1 cellular context compared by ENCODE assay signal in the genomic region with DNA sequence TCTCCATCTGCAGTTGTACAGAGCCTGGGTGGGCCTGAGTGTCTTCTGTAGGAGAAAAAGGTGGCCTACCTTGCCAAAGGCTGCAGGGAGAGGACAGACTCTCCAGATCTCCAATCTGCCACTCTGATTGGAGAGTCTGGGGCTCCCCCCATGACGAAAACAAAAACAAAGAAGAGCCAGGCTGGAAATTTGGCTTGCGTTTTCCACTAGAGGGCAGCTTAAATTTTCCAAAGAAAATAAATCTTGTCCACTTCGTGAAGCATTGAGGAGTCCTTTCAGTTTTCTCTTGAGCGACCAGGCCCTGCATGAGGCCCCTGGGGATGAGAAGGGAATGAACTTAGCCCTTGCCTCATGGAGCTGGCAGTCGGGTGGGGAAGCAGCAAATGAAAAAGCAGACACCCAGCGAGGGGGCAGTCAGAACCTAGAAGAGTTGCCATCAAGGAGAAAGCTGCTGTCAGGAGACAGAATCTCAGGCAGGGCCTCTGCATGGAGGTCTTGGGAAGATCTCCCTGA.
TF ChIP-seq lines count a peak whose summit lies in the region.

No MANE protein-coding gene starts in this region.

TF ChIP-seq in HepG2, 621 proteins besides CTCF, POLR2A, EP300 and RAD21 (continued from another document and continues in another):
- no peak for TF ChIP-seq ZNF180 (CRISPR knock-in tag; IDR thresholded peaks at IDR 0.05; ENCODE audit: borderline replicate concordance, low read depth)
- no peak for TF ChIP-seq ZNF768 (CRISPR knock-in tag; IDR thresholded peaks at IDR 0.05)
- no peak for TF ChIP-seq MZF1 (CRISPR knock-in tag; IDR thresholded peaks at IDR 0.05; ENCODE audit: borderline replicate concordance)
- no peak for TF ChIP-seq ZNF362 (CRISPR knock-in tag; IDR thresholded peaks at IDR 0.05; ENCODE audit: borderline replicate concordance)
- TF ChIP-seq GATAD2A (CRISPR knock-in tag; IDR thresholded peaks at IDR 0.05): peak; percentile 50; the same call in 1 of the 2 replicates
- TF ChIP-seq ZNF891 (CRISPR knock-in tag; IDR thresholded peaks at IDR 0.05): peak; percentile 81; the same call in 1 of the 2 replicates
- TF ChIP-seq RFX5 (IDR thresholded peaks at IDR 0.05; ENCODE audit: low read depth, low read length): no peak
- no peak for TF ChIP-seq ZNF567 (CRISPR knock-in tag; IDR thresholded peaks at IDR 0.05; ENCODE audit: borderline replicate concordance)
- TF ChIP-seq SMARCC2 (IDR thresholded peaks at IDR 0.05): no peak
- no peak for TF ChIP-seq GTF2F1 (IDR thresholded peaks at IDR 0.05; ENCODE audit: low read length)
- TF ChIP-seq GATAD1 (CRISPR knock-in tag; IDR thresholded peaks at IDR 0.05): no peak
- TF ChIP-seq JARID2 (CRISPR knock-in tag; IDR thresholded peaks at IDR 0.05; ENCODE audit: insufficient replicate concordance): no peak
- no peak for TF ChIP-seq ZC3H4 (CRISPR knock-in tag; IDR thresholded peaks at IDR 0.05; ENCODE audit: borderline replicate concordance)
- TF ChIP-seq ZBTB40 (IDR thresholded peaks at IDR 0.05): no peak
- no peak for TF ChIP-seq ZBTB40 (CRISPR knock-in tag; IDR thresholded peaks at IDR 0.05)
- TF ChIP-seq NBN (conservative IDR thresholded peaks at IDR 0.05): no peak
- no peak for TF ChIP-seq MEIS1 (CRISPR knock-in tag; IDR thresholded peaks at IDR 0.05; ENCODE audit: borderline replicate concordance)
- TF ChIP-seq ZNF367 (CRISPR knock-in tag; IDR thresholded peaks at IDR 0.05; ENCODE audit: borderline replicate concordance): peak; percentile 38; the same call in 1 of the 2 replicates
- TF ChIP-seq ISL2 (CRISPR knock-in tag; IDR thresholded peaks at IDR 0.05): 0 out of 2 replicates have a peak, but pooled peaks have one; percentile 28
- TF ChIP-seq, protein P1, sequence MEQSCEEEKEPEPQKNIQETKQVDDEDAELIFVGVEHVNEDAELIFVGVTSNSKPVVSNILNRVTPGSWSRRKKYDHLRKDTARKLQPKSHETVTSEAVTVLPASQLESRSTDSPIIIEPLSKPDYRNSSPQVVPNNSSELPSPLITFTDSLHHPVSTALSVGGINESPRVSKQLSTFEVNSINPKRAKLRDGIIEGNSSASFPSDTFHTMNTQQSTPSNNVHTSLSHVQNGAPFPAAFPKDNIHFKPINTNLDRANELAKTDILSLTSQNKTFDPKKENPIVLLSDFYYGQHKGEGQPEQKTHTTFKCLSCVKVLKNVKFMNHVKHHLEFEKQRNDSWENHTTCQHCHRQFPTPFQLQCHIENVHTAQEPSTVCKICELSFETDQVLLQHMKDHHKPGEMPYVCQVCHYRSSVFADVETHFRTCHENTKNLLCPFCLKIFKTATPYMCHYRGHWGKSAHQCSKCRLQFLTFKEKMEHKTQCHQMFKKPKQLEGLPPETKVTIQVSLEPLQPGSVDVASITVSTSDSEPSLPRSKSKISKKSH (CRISPR knock-in tag; IDR thresholded peaks at IDR 0.05; ENCODE audit: borderline replicate concordance): peak; percentile 49; the same call in 1 of the 2 replicates
- TF ChIP-seq RBM39 (IDR thresholded peaks at IDR 0.05; ENCODE audit: low read depth, low read length, poor library complexity, severe bottlenecking): no peak
- TF ChIP-seq ZNF343 (CRISPR knock-in tag; IDR thresholded peaks at IDR 0.05): no peak
- TF ChIP-seq ATF1 (CRISPR knock-in tag; IDR thresholded peaks at IDR 0.05): 0 out of 2 replicates have a peak, but pooled peaks have one; percentile 9
- no peak for TF ChIP-seq NCOR1 (IDR thresholded peaks at IDR 0.05; ENCODE audit: borderline replicate concordance, low read length)
- TF ChIP-seq, protein P2, sequence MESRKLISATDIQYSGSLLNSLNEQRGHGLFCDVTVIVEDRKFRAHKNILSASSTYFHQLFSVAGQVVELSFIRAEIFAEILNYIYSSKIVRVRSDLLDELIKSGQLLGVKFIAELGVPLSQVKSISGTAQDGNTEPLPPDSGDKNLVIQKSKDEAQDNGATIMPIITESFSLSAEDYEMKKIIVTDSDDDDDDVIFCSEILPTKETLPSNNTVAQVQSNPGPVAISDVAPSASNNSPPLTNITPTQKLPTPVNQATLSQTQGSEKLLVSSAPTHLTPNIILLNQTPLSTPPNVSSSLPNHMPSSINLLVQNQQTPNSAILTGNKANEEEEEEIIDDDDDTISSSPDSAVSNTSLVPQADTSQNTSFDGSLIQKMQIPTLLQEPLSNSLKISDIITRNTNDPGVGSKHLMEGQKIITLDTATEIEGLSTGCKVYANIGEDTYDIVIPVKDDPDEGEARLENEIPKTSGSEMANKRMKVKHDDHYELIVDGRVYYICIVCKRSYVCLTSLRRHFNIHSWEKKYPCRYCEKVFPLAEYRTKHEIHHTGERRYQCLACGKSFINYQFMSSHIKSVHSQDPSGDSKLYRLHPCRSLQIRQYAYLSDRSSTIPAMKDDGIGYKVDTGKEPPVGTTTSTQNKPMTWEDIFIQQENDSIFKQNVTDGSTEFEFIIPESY (CRISPR knock-in tag; IDR thresholded peaks at IDR 0.05): no peak
- TF ChIP-seq, protein P3, sequence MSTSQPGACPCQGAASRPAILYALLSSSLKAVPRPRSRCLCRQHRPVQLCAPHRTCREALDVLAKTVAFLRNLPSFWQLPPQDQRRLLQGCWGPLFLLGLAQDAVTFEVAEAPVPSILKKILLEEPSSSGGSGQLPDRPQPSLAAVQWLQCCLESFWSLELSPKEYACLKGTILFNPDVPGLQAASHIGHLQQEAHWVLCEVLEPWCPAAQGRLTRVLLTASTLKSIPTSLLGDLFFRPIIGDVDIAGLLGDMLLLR (CRISPR knock-in tag; IDR thresholded peaks at IDR 0.05): no peak
- peak; percentile 23; the same call in 1 of the 2 replicates for TF ChIP-seq FOXK1 (CRISPR knock-in tag; IDR thresholded peaks at IDR 0.05; ENCODE audit: borderline replicate concordance, low read depth)
- no peak; the same call in 1 of the 2 replicates for TF ChIP-seq YEATS4 (CRISPR knock-in tag; IDR thresholded peaks at IDR 0.05; ENCODE audit: borderline replicate concordance)
- TF ChIP-seq PHF8 (CRISPR knock-in tag; IDR thresholded peaks at IDR 0.05): 0 out of 2 replicates have a peak, but pooled peaks have one; percentile 46
- TF ChIP-seq, protein P4, sequence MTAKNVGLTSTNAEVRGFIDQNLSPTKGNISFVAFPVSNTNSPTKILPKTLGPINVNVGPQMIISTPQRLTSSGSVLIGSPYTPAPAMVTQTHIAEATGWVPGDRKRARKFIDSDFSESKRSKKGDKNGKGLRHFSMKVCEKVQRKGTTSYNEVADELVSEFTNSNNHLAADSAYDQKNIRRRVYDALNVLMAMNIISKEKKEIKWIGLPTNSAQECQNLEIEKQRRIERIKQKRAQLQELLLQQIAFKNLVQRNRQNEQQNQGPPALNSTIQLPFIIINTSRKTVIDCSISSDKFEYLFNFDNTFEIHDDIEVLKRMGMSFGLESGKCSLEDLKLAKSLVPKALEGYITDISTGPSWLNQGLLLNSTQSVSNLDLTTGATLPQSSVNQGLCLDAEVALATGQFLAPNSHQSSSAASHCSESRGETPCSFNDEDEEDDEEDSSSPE (CRISPR knock-in tag; IDR thresholded peaks at IDR 0.05): no peak
- TF ChIP-seq ZNF788 (CRISPR knock-in tag; IDR thresholded peaks at IDR 0.05; ENCODE audit: borderline replicate concordance): no peak
- no peak for TF ChIP-seq ZNF317 (CRISPR knock-in tag; IDR thresholded peaks at IDR 0.05)
- TF ChIP-seq GLI4 (CRISPR knock-in tag; IDR thresholded peaks at IDR 0.05; ENCODE audit: borderline replicate concordance): no peak
- no peak for TF ChIP-seq EHMT2 (IDR thresholded peaks at IDR 0.05; ENCODE audit: borderline replicate concordance, low read depth, low read length)
- TF ChIP-seq, protein P5, sequence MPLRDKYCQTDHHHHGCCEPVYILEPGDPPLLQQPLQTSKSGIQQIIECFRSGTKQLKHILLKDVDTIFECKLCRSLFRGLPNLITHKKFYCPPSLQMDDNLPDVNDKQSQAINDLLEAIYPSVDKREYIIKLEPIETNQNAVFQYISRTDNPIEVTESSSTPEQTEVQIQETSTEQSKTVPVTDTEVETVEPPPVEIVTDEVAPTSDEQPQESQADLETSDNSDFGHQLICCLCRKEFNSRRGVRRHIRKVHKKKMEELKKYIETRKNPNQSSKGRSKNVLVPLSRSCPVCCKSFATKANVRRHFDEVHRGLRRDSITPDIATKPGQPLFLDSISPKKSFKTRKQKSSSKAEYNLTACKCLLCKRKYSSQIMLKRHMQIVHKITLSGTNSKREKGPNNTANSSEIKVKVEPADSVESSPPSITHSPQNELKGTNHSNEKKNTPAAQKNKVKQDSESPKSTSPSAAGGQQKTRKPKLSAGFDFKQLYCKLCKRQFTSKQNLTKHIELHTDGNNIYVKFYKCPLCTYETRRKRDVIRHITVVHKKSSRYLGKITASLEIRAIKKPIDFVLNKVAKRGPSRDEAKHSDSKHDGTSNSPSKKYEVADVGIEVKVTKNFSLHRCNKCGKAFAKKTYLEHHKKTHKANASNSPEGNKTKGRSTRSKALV (CRISPR knock-in tag; IDR thresholded peaks at IDR 0.05): 0 out of 2 replicates have a peak, but pooled peaks have one; percentile 44
- TF ChIP-seq ZNF670 (CRISPR knock-in tag; IDR thresholded peaks at IDR 0.05; ENCODE audit: borderline replicate concordance): no peak
- no peak for TF ChIP-seq FOXJ3 (CRISPR knock-in tag; IDR thresholded peaks at IDR 0.05; ENCODE audit: borderline replicate concordance)
- TF ChIP-seq ZNF777 (CRISPR knock-in tag; IDR thresholded peaks at IDR 0.05): no peak
- TF ChIP-seq, protein P6, sequence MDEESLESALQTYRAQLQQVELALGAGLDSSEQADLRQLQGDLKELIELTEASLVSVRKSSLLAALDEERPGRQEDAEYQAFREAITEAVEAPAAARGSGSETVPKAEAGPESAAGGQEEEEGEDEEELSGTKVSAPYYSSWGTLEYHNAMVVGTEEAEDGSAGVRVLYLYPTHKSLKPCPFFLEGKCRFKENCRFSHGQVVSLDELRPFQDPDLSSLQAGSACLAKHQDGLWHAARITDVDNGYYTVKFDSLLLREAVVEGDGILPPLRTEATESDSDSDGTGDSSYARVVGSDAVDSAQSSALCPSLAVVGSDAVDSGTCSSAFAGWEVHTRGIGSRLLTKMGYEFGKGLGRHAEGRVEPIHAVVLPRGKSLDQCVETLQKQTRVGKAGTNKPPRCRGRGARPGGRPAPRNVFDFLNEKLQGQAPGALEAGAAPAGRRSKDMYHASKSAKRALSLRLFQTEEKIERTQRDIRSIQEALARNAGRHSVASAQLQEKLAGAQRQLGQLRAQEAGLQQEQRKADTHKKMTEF (CRISPR knock-in tag; IDR thresholded peaks at IDR 0.05): peak; percentile 23; the same call in 1 of the 2 replicates
